Comparison of ENCODE assay signal across 32 cellular contexts in the genomic region with DNA sequence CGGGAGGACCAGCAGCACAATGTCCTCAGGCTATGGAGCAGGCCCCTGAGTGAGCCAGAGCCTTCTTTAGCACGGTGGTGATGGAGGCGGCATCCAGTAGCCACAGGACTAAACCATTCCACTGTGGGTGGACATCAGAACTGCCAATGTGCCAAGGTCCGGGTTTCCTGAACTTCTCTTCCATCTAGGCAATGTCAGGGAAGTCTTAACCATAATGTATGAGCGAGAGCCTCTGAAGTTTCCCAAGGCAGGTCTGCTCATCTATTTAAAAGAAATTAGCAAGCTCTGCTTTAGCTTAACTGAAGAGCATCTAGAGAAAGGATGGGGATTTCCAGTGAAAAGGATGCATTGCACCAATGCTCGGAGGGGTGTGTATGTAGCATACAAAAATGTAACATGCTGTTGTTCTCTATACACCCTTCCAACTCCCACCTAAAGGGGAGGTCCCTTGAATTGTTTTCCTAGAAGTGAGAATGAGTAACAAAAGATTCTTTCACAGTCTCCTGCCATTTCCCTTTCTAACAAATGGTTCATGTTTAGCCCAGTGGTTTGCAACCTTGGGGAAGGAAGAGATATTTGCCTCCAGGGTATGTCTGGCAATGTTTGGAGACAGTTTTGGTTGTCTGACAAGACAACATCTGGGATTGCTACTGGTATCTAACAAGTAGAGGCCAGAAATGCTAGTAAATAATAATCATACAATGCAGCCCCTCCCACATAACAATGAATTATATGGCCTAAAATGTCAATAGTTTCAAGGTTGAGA. TPM values are rescaled to one million over a fixed set of nuclear protein-coding genes. Genes with fewer than 3 reads are reported as not detected.
DNase-seq lines count a peak whose midpoint lies in the region; ATAC-seq, FAIRE-seq and TF ChIP-seq lines count a peak whose summit lies in the region.
"Had no signal": no experiment of that assay in that cellular context is flagged by ENCODE, and none has a peak within 500 bp of the region (broad histone marks: within the 10 kb centered on the region; RNA-seq: fewer than 3 reads in every experiment).

No MANE protein-coding gene starts in this region.

- H3K4me1 ChIP-seq in GM23338 (ENCODE audit: insufficient read depth) (peaks cover 51% of the 10 kb centered on the region), H1 (replicated peaks in 1 of 4; ENCODE audit: control insufficient read depth in 3 of 4, insufficient read depth in 4 of 4, low read length in 3 of 4) (peaks cover 2 to 15% (median 10%) of the 10 kb centered on the region in 4 experiments; a peak in 5 of 7 replicates), mesendoderm (ENCODE audit: control insufficient read depth, low read depth, low read length) (peaks cover 13% of the 10 kb centered on the region), OCI-LY7 (ENCODE audit: insufficient read depth, low read length, poor library complexity, severe bottlenecking) (no peaks in the 10 kb centered on the region)
- H3K4me1 ChIP-seq: body of pancreas, Peyer's patch, upper lobe of left lung had no signal

- H2AFZ ChIP-seq in GM23338 (peak overlapping the region; percentile 53; the same call in 1 of the 2 replicates), H1 (ENCODE audit: low read length) (no peak overlapping the region), OCI-LY7 (ENCODE audit: low read length) (no peak overlapping the region)

- peak overlapping the region; percentile 53; the same call in 1 of the 2 replicates for H3K18ac ChIP-seq in H1 (ENCODE audit: extremely low read depth, low read length)
- peak overlapping the region; percentile 71 for H3K18ac ChIP-seq in mesendoderm (ENCODE audit: low read length)

- no peak for TF ChIP-seq RAD21 in H1 (IDR thresholded peaks at IDR 0.05 in 1 of 2, conservative IDR thresholded peaks at IDR 0.05 in 1 of 2; ENCODE audit: low read depth in 2 of 2, low read length in 2 of 2)

- BruUV-seq in OCI-LY7 (replicated peaks; lab: Mats Ljungman, UMichigan) = no TSS peak

- H3K9me2 ChIP-seq in GM23338 (ENCODE audit: insufficient read depth) (peaks cover 13% of the 10 kb centered on the region), OCI-LY7 (ENCODE audit: insufficient read depth, low read length) (no peaks in the 10 kb centered on the region)

- no peaks in the 10 kb centered on the region for H3K9me3 Mint-ChIP-seq in GM23338
- H3K9me3 Mint-ChIP-seq: activated CD4-positive, alpha-beta memory T cell treated with anti-CD3 and anti-CD28 coated beads for 36 hours; activated T-helper 17 cell treated with anti-CD3 and anti-CD28 coated beads, Interleukin-2, amount 50 U/mL, for 72 hours; dendritic cell treated with granulocyte-macrophage colony-stimulating factor and Interleukin-4, amounts not matched to agents 40 ng/mL and 50 ng/mL, for 4 days; stimulated activated memory B cell treated with anti-CD40 and anti-IgM and Interleukin-4, amounts not matched to agents 10 μg/mL and 1 μg/mL and 100 μg/mL, for 72 hours; T-helper 2 cell treated with Interferon-gamma antibody and Interleukin-4, amounts not matched to agents 5 μg/mL and 100 μg/mL, for 36 hours had no signal

- H3K27me3 Mint-ChIP-seq in GM23338 (ENCODE audit: insufficient read depth, low read depth, poor library complexity) = peaks cover 3% of the 10 kb centered on the region

- ATAC-seq in GM23338 = no peak
- ATAC-seq: activated T-helper 17 cell treated with anti-CD3 and anti-CD28 coated beads, Interleukin-2, amount 50 U/mL, for 72 hours; body of pancreas; HepG2; left lobe of liver; stimulated activated memory B cell treated with anti-CD40 and anti-IgM and Interleukin-4, amounts not matched to agents 10 μg/mL and 1 μg/mL and 100 μg/mL, for 72 hours had no signal

- H3K36me3 ChIP-seq in GM23338 (ENCODE audit: insufficient read depth) (no peaks in the 10 kb centered on the region), H1 (ENCODE audit: control insufficient read depth in 2 of 4, insufficient read depth in 4 of 4, low read length in 3 of 4) (no peaks in the 10 kb centered on the region), mesendoderm (ENCODE audit: control insufficient read depth, insufficient read depth, low read length) (no peaks in the 10 kb centered on the region), OCI-LY7 (ENCODE audit: insufficient read depth, low read length) (no peaks in the 10 kb centered on the region)
- H3K36me3 ChIP-seq: ovary, Peyer's patch, upper lobe of left lung had no signal

- H3K79me2 ChIP-seq in GM23338 (replicated peaks; ENCODE audit: insufficient read depth) (no peaks in the 10 kb centered on the region), H1 (ENCODE audit: control insufficient read depth in 1 of 2, insufficient read depth in 2 of 2, low read length in 2 of 2) (no peaks in the 10 kb centered on the region), mesendoderm (ENCODE audit: control insufficient read depth, insufficient read depth, low read length) (no peaks in the 10 kb centered on the region), OCI-LY7 (ENCODE audit: insufficient read depth, low read depth, low read length) (no peaks in the 10 kb centered on the region)

- no peaks in the 10 kb centered on the region for H3F3A ChIP-seq in GM23338 (replicated peaks; ENCODE audit: low read depth)

- H3K23ac ChIP-seq in H1 (ENCODE audit: insufficient read length) (no peak overlapping the region), mesendoderm (ENCODE audit: low read length) (no peak overlapping the region)

- CTCF ChIA-PET in H1 (lab: Charles Lee; ENCODE audit: partially characterized antibody) (interaction anchor here (2.5 kb wide), 1 partner anchor 342 kb away, joined by 10 read pairs; no protein-coding TSS in a partner anchor), OCI-LY7 (lab: Charles Lee; ENCODE audit: unreplicated experiment) (no interaction called here)

- H3K23me2 ChIP-seq in H1 (ENCODE audit: low read depth, low read length) = no peaks in the 10 kb centered on the region

- H3K9ac ChIP-seq in H1 (replicated peaks in 1 of 4; ENCODE audit: extremely low read depth in 1 of 4, low read depth in 3 of 4, low read length in 3 of 4) (no peak overlapping the region), mesendoderm (ENCODE audit: low read length) (no peak overlapping the region)

- no peak for TF ChIP-seq EP300 in H1 (IDR thresholded peaks at IDR 0.05; ENCODE audit: borderline replicate concordance in 1 of 2, low read depth in 2 of 2, low read length in 2 of 2)

- DNase-seq in ELR (ENCODE audit: low read depth) (peak; percentile 46), GM23338 (ENCODE audit: low spot score) (no peak), H1 (ENCODE audit: low read depth in 1 of 2, low spot score in 2 of 2) (no peak), mesendoderm (peak; percentile 26), foreskin fibroblast (no peak), OCI-LY7 (ENCODE audit: low spot score) (no peak), NK-92 (lab: John Stamatoyannopoulos, UW; ENCODE audit: unreplicated experiment) (no peak)
- DNase-seq: activated CD4-positive, alpha-beta memory T cell treated with anti-CD3 and anti-CD28 coated beads for 36 hours; activated CD4-positive, alpha-beta T cell treated with anti-CD3 and anti-CD28 coated beads for 1 hour; activated naive CD4-positive, alpha-beta T cell treated with anti-CD3 and anti-CD28 coated beads, Interleukin-2, amount 50 U/mL, for 16 hours; body of pancreas; GOT3; Karpas-422; mesenchymal stem cell; NCI-H1436 treated with DMSO at 0.1 percent for 48 hours; NCI-H2107; NCI-H748 treated with DMSO at 0.1 percent for 48 hours; ovary; Peyer's patch; SHP77 treated with DMSO at 0.1 percent for 48 hours; upper lobe of left lung had no signal

- H3K56ac ChIP-seq in H1 (replicated peaks; ENCODE audit: insufficient read length, low read depth, low read length) = no peak overlapping the region
- peak overlapping the region; percentile 51 for H3K56ac ChIP-seq in mesendoderm (ENCODE audit: low read length)

- WGBS in H1 (ENCODE audit: extremely low coverage in 1 of 2, insufficient coverage in 1 of 2, insufficient read length in 1 of 2, insufficient replicate concordance in 2 of 2, low coverage in 1 of 2, low lambda C conversion rate in 2 of 2, missing lambda C conversion rate in 1 of 2), 2 experiments = 92% methylated on average over 6 of the region's 6 CpGs; no CpG with 5 or more reads in 1 of the 2 experiments
- WGBS in mesendoderm (ENCODE audit: extremely low coverage, insufficient coverage, low lambda C conversion rate) = no CpG with 5 or more reads among the region's 6 CpGs

- H2BK120ac ChIP-seq in H1 (replicated peaks; ENCODE audit: low read depth, low read length) (peak overlapping the region; percentile 40), mesendoderm (ENCODE audit: low read depth, low read length) (no peak overlapping the region)

- peak overlapping the region; percentile 30 for H3K4me2 ChIP-seq in GM23338
- H3K4me2 ChIP-seq in H1 (ENCODE audit: insufficient read depth in 1 of 2, low read depth in 2 of 2, low read length in 2 of 2) = 0 out of 4 replicates have a peak overlapping the region, but pooled peaks of 1 of the 2 experiments have one; percentile 8
- no peak overlapping the region for H3K4me2 ChIP-seq in mesendoderm (ENCODE audit: low read length)
- H3K4me2 ChIP-seq in OCI-LY7 (ENCODE audit: low read length) = no peak overlapping the region

- H4K5ac ChIP-seq in H1 (ENCODE audit: insufficient read length, low read depth, low read length) = no peak overlapping the region
- peak overlapping the region; percentile 7 for H4K5ac ChIP-seq in mesendoderm (ENCODE audit: low read length)

- intact Hi-C loops in OCI-LY7 (cut with micrococcal nuclease; ENCODE audit: unreplicated experiment) = no loop called here

- H4K8ac ChIP-seq in H1 (ENCODE audit: extremely low read depth, insufficient read depth, low read length) = no peak overlapping the region
- no peak overlapping the region for H4K8ac ChIP-seq in mesendoderm (ENCODE audit: low read depth, low read length)

- no peak overlapping the region; the same call in none of the 2 replicates for H2BK20ac ChIP-seq in H1 (ENCODE audit: low read length)

- H3K4me3 ChIP-seq in GM23338 = no peak overlapping the region
- no peak overlapping the region for H3K4me3 ChIP-seq in H1 (ENCODE audit: extremely low read depth in 1 of 4, insufficient read depth in 2 of 4, low read depth in 3 of 4, low read length in 4 of 4)
- H3K4me3 ChIP-seq in mesendoderm (ENCODE audit: low read length) = no peak overlapping the region
- H3K4me3 ChIP-seq in foreskin fibroblast (ENCODE audit: low read depth in 1 of 2, low read length in 2 of 2) = no peak overlapping the region
- no peak overlapping the region for H3K4me3 ChIP-seq in OCI-LY7 (ENCODE audit: low read depth, low read length, poor library complexity, severe bottlenecking)
- H3K4me3 ChIP-seq: body of pancreas, ovary, Peyer's patch, skin epidermis, upper lobe of left lung had no signal

- no peak overlapping the region for H3K14ac ChIP-seq in H1 (ENCODE audit: insufficient read length)

- no peak for FAIRE-seq in H1 (lab: Jason Lieb, UNC)
- FAIRE-seq: endometrium, HepG2 had no signal

- H4K91ac ChIP-seq in H1 (replicated peaks; ENCODE audit: insufficient read length, low read length) = peak overlapping the region; percentile 34

- no peaks in the 10 kb centered on the region for H4K20me1 ChIP-seq in GM23338 (replicated peaks; ENCODE audit: insufficient read depth)
- no peaks in the 10 kb centered on the region for H4K20me1 ChIP-seq in H1 (replicated peaks in 1 of 2; ENCODE audit: control insufficient read depth in 1 of 2, insufficient read depth in 2 of 2, low read length in 2 of 2)
- no peaks in the 10 kb centered on the region for H4K20me1 ChIP-seq in OCI-LY7 (ENCODE audit: insufficient read depth, low read length)

- POLR2A ChIA-PET in H1 (lab: Charles Lee; ENCODE audit: partially characterized antibody) (no interaction called here), OCI-LY7 (lab: Charles Lee) (no interaction called here)

- H3K79me1 ChIP-seq in H1 (ENCODE audit: low read depth, low read length) (no peaks in the 10 kb centered on the region), mesendoderm (ENCODE audit: low read length) (no peaks in the 10 kb centered on the region)

- H3K9me3 ChIP-seq in H1 (ENCODE audit: insufficient read depth in 2 of 2, low read depth in 1 of 2, low read length in 1 of 2) (no peaks in the 10 kb centered on the region), OCI-LY7 (ENCODE audit: low read length) (no peaks in the 10 kb centered on the region)
- H3K9me3 ChIP-seq: body of pancreas, ovary, Peyer's patch, upper lobe of left lung had no signal

- no peak overlapping the region for H2AK5ac ChIP-seq in H1 (ENCODE audit: low read depth, low read length)
- peak overlapping the region; percentile 47 for H2AK5ac ChIP-seq in mesendoderm (ENCODE audit: low read length)

- H3K27me3 ChIP-seq in GM23338 (ENCODE audit: insufficient read depth) (no peaks in the 10 kb centered on the region), H1 (replicated peaks in 1 of 4; ENCODE audit: control insufficient read depth in 3 of 4, extremely low read depth in 1 of 4, insufficient read depth in 3 of 4, low read length in 3 of 4) (no peaks in the 10 kb centered on the region), mesendoderm (ENCODE audit: insufficient read depth, low read length, poor library complexity) (no peaks in the 10 kb centered on the region)
- H3K27me3 ChIP-seq: body of pancreas, ovary, Peyer's patch, upper lobe of left lung had no signal

- H3K27ac Mint-ChIP-seq in GM23338 = no peak overlapping the region
- H3K27ac Mint-ChIP-seq: activated CD4-positive, alpha-beta memory T cell treated with anti-CD3 and anti-CD28 coated beads for 36 hours; activated T-helper 17 cell treated with anti-CD3 and anti-CD28 coated beads, Interleukin-2, amount 50 U/mL, for 72 hours; CD14-positive monocyte; dendritic cell treated with granulocyte-macrophage colony-stimulating factor and Interleukin-4, amounts not matched to agents 40 ng/mL and 50 ng/mL, for 4 days; stimulated activated memory B cell treated with anti-CD40 and anti-IgM and Interleukin-4, amounts not matched to agents 10 μg/mL and 1 μg/mL and 100 μg/mL, for 72 hours; T-helper 2 cell treated with Interferon-gamma antibody and Interleukin-4, amounts not matched to agents 5 μg/mL and 100 μg/mL, for 36 hours had no signal

- H3K4me1 Mint-ChIP-seq in GM23338 = peaks cover 44% of the 10 kb centered on the region
- H3K4me1 Mint-ChIP-seq: activated T-helper 17 cell treated with anti-CD3 and anti-CD28 coated beads, Interleukin-2, amount 50 U/mL, for 72 hours; CD14-positive monocyte had no signal

- H3K36me3 Mint-ChIP-seq in GM23338 (ENCODE audit: low read depth) = no peaks in the 10 kb centered on the region; the same call in 2 of the 3 replicates
- H3K36me3 Mint-ChIP-seq: activated CD4-positive, alpha-beta memory T cell treated with anti-CD3 and anti-CD28 coated beads for 36 hours; CD14-positive monocyte; stimulated activated memory B cell treated with anti-CD40 and anti-IgM and Interleukin-4, amounts not matched to agents 10 μg/mL and 1 μg/mL and 100 μg/mL, for 72 hours had no signal

- TF ChIP-seq POLR2A in H1 (IDR thresholded peaks at IDR 0.05; ENCODE audit: control extremely low read depth in 1 of 2, low read depth in 2 of 2, low read length in 2 of 2) = no peak

- no peak for TF ChIP-seq CTCF in GM23338 (conservative IDR thresholded peaks at IDR 0.05; ENCODE audit: low read depth in 2 of 2)
- no peak for TF ChIP-seq CTCF in H1 (IDR thresholded peaks at IDR 0.05; ENCODE audit: control extremely low read depth in 1 of 3, insufficient read depth in 1 of 3, low read depth in 1 of 3, low read length in 3 of 3)
- TF ChIP-seq CTCF in foreskin fibroblast (IDR thresholded peaks at IDR 0.05; ENCODE audit: low read depth, low read length) = no peak
- TF ChIP-seq CTCF in OCI-LY7 (conservative IDR thresholded peaks at IDR 0.05; ENCODE audit: low read length) = no peak

- H3K4ac ChIP-seq in H1 (replicated peaks; ENCODE audit: insufficient read length, low read depth, low read length) = no peak overlapping the region
- no peak overlapping the region for H3K4ac ChIP-seq in mesendoderm (ENCODE audit: low read depth, low read length)

- no peak overlapping the region for H2BK15ac ChIP-seq in H1 (ENCODE audit: low read length)
- no peak overlapping the region for H2BK15ac ChIP-seq in mesendoderm (replicated peaks; ENCODE audit: low read depth)

- H2BK12ac ChIP-seq in H1 (ENCODE audit: low read depth, low read length) = peak overlapping the region; percentile 32; the same call in 1 of the 2 replicates

- peak overlapping the region; percentile 73; the same call in 1 of the 2 replicates for H3K27ac ChIP-seq in GM23338 (ENCODE audit: low read depth)
- no peak overlapping the region for H3K27ac ChIP-seq in H1 (ENCODE audit: low read depth, low read length)
- peak overlapping the region; percentile 87 for H3K27ac ChIP-seq in mesendoderm (ENCODE audit: low read depth, low read length)
- H3K27ac ChIP-seq in OCI-LY7 (ENCODE audit: low read depth, low read length, poor library complexity, severe bottlenecking) = no peak overlapping the region
- H3K27ac ChIP-seq: body of pancreas, ovary, Peyer's patch, skin epidermis, upper lobe of left lung had no signal

- no peak overlapping the region for H3K4me3 Mint-ChIP-seq in GM23338
- H3K4me3 Mint-ChIP-seq: activated CD4-positive, alpha-beta memory T cell treated with anti-CD3 and anti-CD28 coated beads for 36 hours; activated T-helper 17 cell treated with anti-CD3 and anti-CD28 coated beads, Interleukin-2, amount 50 U/mL, for 72 hours; CD14-positive monocyte; dendritic cell treated with granulocyte-macrophage colony-stimulating factor and Interleukin-4, amounts not matched to agents 40 ng/mL and 50 ng/mL, for 4 days; stimulated activated memory B cell treated with anti-CD40 and anti-IgM and Interleukin-4, amounts not matched to agents 10 μg/mL and 1 μg/mL and 100 μg/mL, for 72 hours; T-helper 2 cell treated with Interferon-gamma antibody and Interleukin-4, amounts not matched to agents 5 μg/mL and 100 μg/mL, for 36 hours had no signal

- 0 out of 2 replicates have a peak overlapping the region, but pooled peaks have one; percentile 21 for H2BK5ac ChIP-seq in H1 (ENCODE audit: low read depth, low read length)
- peak overlapping the region; percentile 61 for H2BK5ac ChIP-seq in mesendoderm (ENCODE audit: low read length)

RNA-seq across cellular contexts. Expression of a gene that starts 6.1 kb away (rescaled TPM):
- 0.23 TPM in 1 of 2 replicates, not detected in the other for total RNA-seq in GM23338 (2014; rRNA removed; shearing (Covaris generic))
- not detected in 2 replicates for polyA plus RNA-seq in GM23338 (2016; fragmentation: Nextera tagmentation; extraction: Ambion mirVana)
- 0.15 TPM in 1 of 2 replicates, not detected in the other for total RNA-seq in H1 (2021; fragmentation: NEBNext Ultra II Directional; extraction: Animal tissue kit (Norgen Biotek cat#: 25700))
- polyA plus RNA-seq in H1 (2011; rRNA removed) = 0.13 TPM in 1 of 2 replicates, not detected in the other
- polyA plus RNA-seq in H1 (2011; cell fraction: cytosol; rRNA removed) = 0.08 TPM
- 0.07 TPM for polyA plus RNA-seq in H1 (2011; cell fraction: nucleus; rRNA removed)
- polyA plus RNA-seq in H1 (2012, experiment 1 of 2) = 0.09 to 0.12 TPM (median 0.12 TPM) in 3 of 4 replicates, not detected in the other
- not detected for polyA plus RNA-seq in H1 (2012, experiment 2 of 2)
- polyA plus RNA-seq in H1 (2013, experiment 1 of 2) = not detected
- 0.04 TPM for polyA plus RNA-seq in H1 (2013, experiment 2 of 2)
- 0.29 TPM in 1 of 2 replicates, not detected in the other for polyA minus RNA-seq in H1 (2011; rRNA and poly(A)+ RNA removed)
- not detected for polyA minus RNA-seq in H1 (2011; cell fraction: cytosol; rRNA and poly(A)+ RNA removed)
- not detected for polyA minus RNA-seq in H1 (2011; cell fraction: nucleus; rRNA and poly(A)+ RNA removed)
- polyA plus RNA-seq in mesendoderm (2013, experiment 1 of 2) = 0.03 TPM
- not detected for polyA plus RNA-seq in mesendoderm (2013, experiment 2 of 2)
- not detected in 2 replicates for total RNA-seq in OCI-LY7 (2014; rRNA removed; shearing (Covaris generic))
- total RNA-seq in OCI-LY7 (2022) = not detected in 2 replicates
- total RNA-seq: activated CD4-positive, alpha-beta memory T cell treated with anti-CD3 and anti-CD28 coated beads for 36 hours; activated T-helper 17 cell treated with anti-CD3 and anti-CD28 coated beads, Interleukin-2, amount 50 U/mL, for 72 hours; body of pancreas; HepG2; left lobe of liver; Peyer's patch; renal cortical epithelial cell; upper lobe of left lung had no signal
- polyA plus RNA-seq: CD14-positive monocyte, HepG2, neural cell, ovary had no signal

RNA-seq across cellular contexts. Expression of a gene that starts 38.3 kb away (rescaled TPM):
- total RNA-seq in GM23338 (2014; rRNA removed; shearing (Covaris generic)) = 12.4 and 17.1 TPM in 2 replicates
- 8.6 and 9.1 TPM in 2 replicates for polyA plus RNA-seq in GM23338 (2016; fragmentation: Nextera tagmentation; extraction: Ambion mirVana)
- 12.3 and 12.8 TPM in 2 replicates for total RNA-seq in H1 (2021; fragmentation: NEBNext Ultra II Directional; extraction: Animal tissue kit (Norgen Biotek cat#: 25700))
- 4.9 and 6.4 TPM in 2 replicates for polyA plus RNA-seq in H1 (2011; rRNA removed)
- polyA plus RNA-seq in H1 (2011; cell fraction: cytosol; rRNA removed) = 5.4 TPM
- 9.9 TPM for polyA plus RNA-seq in H1 (2011; cell fraction: nucleus; rRNA removed)
- 4.9 to 6.5 TPM (median 5.8 TPM) in 4 replicates for polyA plus RNA-seq in H1 (2012, experiment 1 of 2)
- polyA plus RNA-seq in H1 (2012, experiment 2 of 2) = 2.8 TPM
- 8.3 TPM for polyA plus RNA-seq in H1 (2013, experiment 1 of 2)
- polyA plus RNA-seq in H1 (2013, experiment 2 of 2) = 8.3 TPM
- 38.0 and 39.6 TPM in 2 replicates for polyA minus RNA-seq in H1 (2011; rRNA and poly(A)+ RNA removed)
- 6.9 TPM for polyA minus RNA-seq in H1 (2011; cell fraction: cytosol; rRNA and poly(A)+ RNA removed)
- polyA minus RNA-seq in H1 (2011; cell fraction: nucleus; rRNA and poly(A)+ RNA removed) = 54.7 TPM
- 2.5 TPM for polyA plus RNA-seq in mesendoderm (2013, experiment 1 of 2)
- polyA plus RNA-seq in mesendoderm (2013, experiment 2 of 2) = 2.5 TPM
- total RNA-seq in OCI-LY7 (2014; rRNA removed; shearing (Covaris generic)) = not detected in 2 replicates
- total RNA-seq in OCI-LY7 (2022) = not detected in 2 replicates
- total RNA-seq: activated CD4-positive, alpha-beta memory T cell treated with anti-CD3 and anti-CD28 coated beads for 36 hours; activated T-helper 17 cell treated with anti-CD3 and anti-CD28 coated beads, Interleukin-2, amount 50 U/mL, for 72 hours; HepG2 had no signal
- polyA plus RNA-seq: CD14-positive monocyte had no signal

RNA-seq across cellular contexts. Expression of a gene that starts 54.4 kb away (rescaled TPM):
- total RNA-seq in GM23338 (2014; rRNA removed; shearing (Covaris generic)) = not detected in 2 replicates
- polyA plus RNA-seq in GM23338 (2016; fragmentation: Nextera tagmentation; extraction: Ambion mirVana) = not detected in 2 replicates
- total RNA-seq in H1 (2021; fragmentation: NEBNext Ultra II Directional; extraction: Animal tissue kit (Norgen Biotek cat#: 25700)) = not detected in 2 replicates
- 0.09 TPM in 1 of 2 replicates, not detected in the other for polyA plus RNA-seq in H1 (2011; rRNA removed)
- 0.08 TPM for polyA plus RNA-seq in H1 (2011; cell fraction: cytosol; rRNA removed)
- 0.11 TPM for polyA plus RNA-seq in H1 (2011; cell fraction: nucleus; rRNA removed)
- polyA plus RNA-seq in H1 (2012, experiment 1 of 2) = not detected in 4 replicates
- polyA plus RNA-seq in H1 (2012, experiment 2 of 2) = not detected
- not detected for polyA plus RNA-seq in H1 (2013, experiment 1 of 2)
- 0.09 TPM for polyA plus RNA-seq in H1 (2013, experiment 2 of 2)
- 0.54 TPM in 1 of 2 replicates, not detected in the other for polyA minus RNA-seq in H1 (2011; rRNA and poly(A)+ RNA removed)
- polyA minus RNA-seq in H1 (2011; cell fraction: cytosol; rRNA and poly(A)+ RNA removed) = not detected
- polyA minus RNA-seq in H1 (2011; cell fraction: nucleus; rRNA and poly(A)+ RNA removed) = 1.6 TPM
- polyA plus RNA-seq in mesendoderm (2013, experiment 1 of 2) = 0.03 TPM
- polyA plus RNA-seq in mesendoderm (2013, experiment 2 of 2) = not detected
- not detected in 2 replicates for total RNA-seq in OCI-LY7 (2014; rRNA removed; shearing (Covaris generic))
- not detected in 2 replicates for total RNA-seq in OCI-LY7 (2022)
- total RNA-seq: activated CD4-positive, alpha-beta memory T cell treated with anti-CD3 and anti-CD28 coated beads for 36 hours; activated T-helper 17 cell treated with anti-CD3 and anti-CD28 coated beads, Interleukin-2, amount 50 U/mL, for 72 hours; body of pancreas; Peyer's patch; renal cortical epithelial cell had no signal
- polyA plus RNA-seq: CD14-positive monocyte, ovary had no signal

Comparison
In these comparisons a context has a peak if more than half of its experiments do, and no peak if none do; other contexts are left out.
1. DNase-seq: peak in ELR (single experiment) and mesendoderm (single experiment); none in GM23338 (single experiment), H1 (0 of 2), foreskin fibroblast (0 of 2), OCI-LY7 (single experiment) and NK-92 (single experiment).
2. H3K27ac ChIP-seq: peak in GM23338 (single experiment) and mesendoderm (single experiment); none in H1 (single experiment) and OCI-LY7 (single experiment).
3. RNA of a gene that starts 38.3 kb away (total RNA-seq): 12.4 to 17.1 TPM in GM23338 and 12.3 to 12.8 TPM in H1; not detected in OCI-LY7; every median in the first group is over 10 times any median in the second.